ENCODE assay signal across 25 cellular contexts in the genomic region with DNA sequence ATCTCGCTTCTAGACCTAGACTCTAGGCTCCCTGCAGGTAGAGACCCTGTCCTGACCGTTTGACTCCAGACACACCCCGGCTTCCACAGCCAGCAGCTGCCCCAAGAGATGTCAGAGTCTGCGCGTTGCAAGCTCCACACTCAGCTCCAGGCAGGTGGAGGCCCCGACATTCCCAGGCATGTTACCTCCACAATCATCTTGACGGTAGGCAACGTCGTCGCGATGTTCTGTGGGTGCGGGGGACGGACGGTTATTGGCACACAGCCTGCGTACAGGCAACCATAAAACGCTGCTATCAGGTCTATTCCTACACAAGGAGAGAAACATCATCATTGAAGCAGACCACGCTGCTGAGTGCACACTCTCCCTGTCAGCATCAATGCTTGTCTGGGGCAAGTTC.
"Had no signal": no experiment of that assay in that cellular context is flagged by ENCODE, and none has a peak within 500 bp of the region (broad histone marks: within the 10 kb centered on the region; RNA-seq: fewer than 3 reads in every experiment).

No MANE protein-coding gene starts in this region.

- H3K9me3 ChIP-seq: ascending aorta, body of pancreas, SJCRH30, SK-N-SH had no signal

- DNase-seq: activated CD4-positive, alpha-beta T cell treated with anti-CD3 and anti-CD28 coated beads for 4 hours; activated CD8-positive, alpha-beta T cell treated with anti-CD3 and anti-CD28 coated beads for 36 hours; activated naive CD4-positive, alpha-beta T cell; activated naive CD8-positive, alpha-beta T cell treated with anti-CD3 and anti-CD28 coated beads, Interleukin-2, amount 50 U/mL, for 24 hours; activated T-cell treated with anti-CD3 and anti-CD28 coated beads, Interleukin-2, amount 50 U/mL, for 72 hours; amniotic stem cell; body of pancreas; MM.1S; NCI-H1105; NCI-H1436; NCI-H1694 treated with DMSO at 0.1 percent for 48 hours; NCI-H2029 treated with DMSO at 0.1 percent for 48 hours; NCI-H345; NCI-H510A; NCI-H526 treated with DMSO at 0.1 percent for 48 hours; NCI-H82; Right ventricle myocardium superior; SJCRH30; SK-N-SH; T-helper 1 cell had no signal

- H3K27ac ChIP-seq: ascending aorta, body of pancreas, RWPE1, SJCRH30 had no signal

- H3K27me3 ChIP-seq: ascending aorta, body of pancreas, SJCRH30 had no signal

- H3K9ac ChIP-seq: SK-N-SH had no signal

- H3K4me1 ChIP-seq: ascending aorta, body of pancreas, SJCRH30 had no signal

- ATAC-seq: activated CD4-positive, CD25-positive, alpha-beta regulatory T cell treated with anti-CD3 and anti-CD28 coated beads, Interleukin-2, amount 50 U/mL, for 24 hours; activated CD8-positive, alpha-beta T cell treated with anti-CD3 and anti-CD28 coated beads for 36 hours; activated naive CD8-positive, alpha-beta T cell treated with anti-CD3 and anti-CD28 coated beads, Interleukin-2, amount 50 U/mL, for 24 hours; activated T-cell treated with anti-CD3 and anti-CD28 coated beads, Interleukin-2, amount 50 U/mL, for 72 hours; body of pancreas; Panc1 had no signal

- H3K4me3 ChIP-seq: ascending aorta, body of pancreas, SJCRH30 had no signal

- H3K4me2 ChIP-seq: SK-N-SH had no signal

- FAIRE-seq: bronchial epithelial cell had no signal

- H3K36me3 ChIP-seq: SJCRH30 had no signal
